ENCODE assay signal across 8 cellular contexts in the genomic region with DNA sequence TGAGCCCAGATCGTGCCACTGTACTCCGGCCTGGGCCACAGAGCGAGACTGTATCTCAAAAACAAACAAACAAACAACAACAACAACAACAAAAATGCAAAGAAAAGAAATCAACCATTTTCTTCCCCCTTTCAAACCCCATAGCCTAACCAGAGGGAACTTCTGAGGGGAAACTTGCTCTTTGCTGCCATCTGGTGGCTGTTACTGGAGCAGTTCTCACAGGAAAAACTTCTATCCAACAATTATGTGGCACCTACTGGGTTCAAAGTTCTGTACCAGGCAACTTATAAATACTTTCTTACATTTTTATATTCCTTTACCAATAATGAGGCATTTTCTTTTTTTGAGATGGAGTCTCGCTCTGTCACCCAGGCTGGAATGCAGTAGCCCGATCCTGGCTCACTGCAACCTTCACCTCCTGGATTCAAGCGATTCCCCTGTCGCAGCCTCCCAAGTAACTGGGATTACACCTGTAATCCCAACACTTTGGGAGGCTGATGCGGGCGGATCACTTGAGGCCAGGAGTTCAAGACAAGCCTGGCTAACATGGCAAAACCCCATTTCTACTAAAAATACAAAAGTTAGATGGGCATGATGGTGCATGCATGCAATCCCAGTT. TPM values are rescaled to one million over a fixed set of nuclear protein-coding genes. Genes with fewer than 3 reads are reported as not detected.
DNase-seq lines count a peak whose midpoint lies in the region; ATAC-seq, FAIRE-seq and TF ChIP-seq lines count a peak whose summit lies in the region.

No MANE protein-coding gene starts in this region.

- H3K27ac ChIP-seq in RWPE2 (ENCODE audit: poor library complexity, severe bottlenecking) = no peak overlapping the region
- H3K27ac ChIP-seq in upper lobe of right lung = no peak overlapping the region

- no peaks in the 10 kb centered on the region for H3K27me3 ChIP-seq in RWPE2 (ENCODE audit: insufficient read depth, poor library complexity, severe bottlenecking)
- peaks cover 5% of the 10 kb centered on the region for H3K27me3 ChIP-seq in upper lobe of right lung

- H3K36me3 ChIP-seq in RWPE2 (ENCODE audit: low read depth) = no peaks in the 10 kb centered on the region
- H3K36me3 ChIP-seq in upper lobe of right lung = no peaks in the 10 kb centered on the region

- 0 out of 3 replicates have a peak, but pooled peaks have one; percentile 20 for ATAC-seq in RWPE2 (ENCODE audit: low read depth)
- ATAC-seq in upper lobe of right lung = peak; percentile 82
- no peak for ATAC-seq in HG03520 (IDR thresholded peaks at IDR 0.05; ENCODE audit: unreplicated experiment)

- DNase-seq in D341Med (ENCODE audit: low spot score) = peak; percentile 76
- peak in 42 of 76 experiments; percentile 0 to 58 (median 26) for DNase-seq in HUDEP-2 (lab: John Stamatoyannopoulos, UW; ENCODE audit: unreplicated experiment in 76 of 76)
- no peak for DNase-seq in RWPE2 (ENCODE audit: low spot score)
- DNase-seq in activated T-helper 9 cell treated with anti-CD3 and anti-CD28 coated beads, Interleukin-2, amount 50 U/mL, for 16 hours (ENCODE audit: low read depth) = peak; percentile 45
- peak; percentile 32 to 63 for DNase-seq in frontal cortex (ENCODE audit: low spot score in 2 of 2)
- peak; percentile 50 for DNase-seq in pons (ENCODE audit: low spot score)
- no peak for DNase-seq in upper lobe of right lung

- TF ChIP-seq CTCF in RWPE2 (IDR thresholded peaks at IDR 0.05; ENCODE audit: poor library complexity, severe bottlenecking) (peak; percentile 89), upper lobe of right lung (IDR thresholded peaks at IDR 0.05) (peak; percentile 89)

- intact Hi-C loops in upper lobe of right lung (cut with DNase I) = no loop called here

- H3K4me1 ChIP-seq in RWPE2 (ENCODE audit: insufficient read depth, poor library complexity, severe bottlenecking) (peaks cover 12% of the 10 kb centered on the region), upper lobe of right lung (no peaks in the 10 kb centered on the region)

- H3K9me3 ChIP-seq in RWPE2 (ENCODE audit: severe bottlenecking) (no peaks in the 10 kb centered on the region), upper lobe of right lung (no peaks in the 10 kb centered on the region)

- no peak overlapping the region for H3K4me3 ChIP-seq in RWPE2 (ENCODE audit: severe bottlenecking)
- H3K4me3 ChIP-seq in upper lobe of right lung = no peak overlapping the region

- FAIRE-seq in frontal cortex (lab: Jason Lieb, UNC) = peak; percentile 77

RNA-seq across cellular contexts. Expression of gene BICDL1, which starts 50.9 kb away (rescaled TPM):
- 24.5 TPM for total RNA-seq in frontal cortex
- total RNA-seq in upper lobe of right lung = 20.6 TPM

Comparison
In these comparisons a context has a peak if more than half of its experiments do, and no peak if none do; other contexts are left out.
1. DNase-seq: peak in D341Med (single experiment), HUDEP-2 (42 of 76), activated T-helper 9 cell treated with anti-CD3 and anti-CD28 coated beads, Interleukin-2, amount 50 U/mL, for 16 hours (single experiment), frontal cortex (2 of 2) and pons (single experiment); none in RWPE2 (single experiment) and upper lobe of right lung (single experiment).